19 cellular contexts compared by ENCODE assay signal in the genomic region with DNA sequence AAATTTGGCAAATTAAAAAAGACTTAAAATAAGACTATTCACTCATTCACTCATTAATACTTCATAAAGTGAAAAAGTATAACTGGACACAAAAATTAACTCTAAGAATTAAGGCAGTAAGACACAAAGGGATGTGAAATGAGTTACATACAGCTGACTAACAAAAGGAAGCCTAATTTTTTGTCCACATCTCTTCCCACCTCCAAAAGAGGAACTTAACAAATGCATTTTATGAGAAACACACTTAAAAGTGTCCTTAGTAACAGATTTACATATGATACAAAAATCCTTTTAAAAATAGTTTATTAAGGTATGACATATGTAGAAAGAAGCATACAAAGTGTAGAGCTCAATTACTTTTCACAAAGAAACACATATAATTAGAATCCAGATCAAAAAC.
"Had no signal": no experiment of that assay in that cellular context is flagged by ENCODE, and none has a peak within 500 bp of the region (broad histone marks: within the 10 kb centered on the region; RNA-seq: fewer than 3 reads in every experiment).

No MANE protein-coding gene starts in this region.

- DNase-seq: activated CD4-positive, alpha-beta T cell treated with anti-CD3 and anti-CD28 coated beads, Interleukin-2, amount 10 ng/mL, durations not matched to agents 24 days and 14 days; activated CD8-positive, alpha-beta T cell treated with anti-CD3 and anti-CD28 coated beads for 36 hours; activated gamma-delta T cell; activated T-cell treated with anti-CD3 and anti-CD28 coated beads, Interleukin-2, amount 50 U/mL, for 4 hours; erythroblast; foreskin melanocyte; head of caudate nucleus; left lung; midbrain; nephron progenitor cell; occipital lobe; posterior cingulate gyrus; sigmoid colon; stimulated activated naive B cell treated with anti-CD40 and anti-IgM and Interleukin-4, amounts not matched to agents 10 μg/mL and 1 μg/mL and 100 μg/mL, for 72 hours; upper lobe of right lung had no signal

- H3K4me1 ChIP-seq: ascending aorta, upper lobe of right lung had no signal

- H3K36me3 ChIP-seq: ascending aorta, sigmoid colon, thoracic aorta, upper lobe of right lung had no signal

- H3K27ac ChIP-seq: ascending aorta, coronary artery, sigmoid colon, thoracic aorta, upper lobe of right lung had no signal

- H3K4me3 ChIP-seq: ascending aorta, coronary artery, left lung, sigmoid colon, thoracic aorta, upper lobe of right lung had no signal

- H3K27me3 ChIP-seq: ascending aorta, left lung, sigmoid colon, upper lobe of right lung had no signal

- FAIRE-seq: endometrium had no signal

- H3K9me3 ChIP-seq: ascending aorta, left lung, sigmoid colon, thoracic aorta, upper lobe of right lung had no signal
